ENCODE assay signal across 1 cellular context in genomic region chr20:50731930-50732690, GRCh38.
A peak's percentile ranks its signal among the peaks of the same experiment; 100 is the strongest.
TF ChIP-seq lines count a peak whose summit lies in the region.

No MANE protein-coding gene starts in this region.

TF ChIP-seq in HepG2, 621 proteins besides CTCF, POLR2A, EP300 and RAD21 (continued from another document and continues in another):
- TF ChIP-seq ZNF609 (CRISPR knock-in tag; IDR thresholded peaks at IDR 0.05; ENCODE audit: borderline replicate concordance) (no peak), E2F1 (CRISPR knock-in tag; IDR thresholded peaks at IDR 0.05) (0 out of 2 replicates have a peak, but pooled peaks have one; percentile 8), MLXIP (CRISPR knock-in tag; IDR thresholded peaks at IDR 0.05; ENCODE audit: borderline replicate concordance) (no peak), REPIN1 (CRISPR knock-in tag; IDR thresholded peaks at IDR 0.05; ENCODE audit: borderline replicate concordance, low read depth) (0 out of 2 replicates have a peak, but pooled peaks have one; percentile 3), ZBTB7A (CRISPR knock-in tag; IDR thresholded peaks at IDR 0.05) (no peak), TBX2 (CRISPR knock-in tag; IDR thresholded peaks at IDR 0.05; ENCODE audit: borderline replicate concordance) (no peak), AFF4 (CRISPR knock-in tag; IDR thresholded peaks at IDR 0.05) (peak; percentile 54; the same call in 1 of the 2 replicates), ZNF333 (CRISPR knock-in tag; IDR thresholded peaks at IDR 0.05; ENCODE audit: borderline replicate concordance) (0 out of 2 replicates have a peak, but pooled peaks have one; percentile 15), HNRNPH1 (optimal IDR thresholded peaks at IDR 0.05; ENCODE audit: low read depth, low read length) (no peak), PAF1 (CRISPR knock-in tag; IDR thresholded peaks at IDR 0.05) (no peak), ZFP36 (IDR thresholded peaks at IDR 0.05; ENCODE audit: borderline replicate concordance, low read depth, low read length, partially characterized antibody) (no peak), REST (IDR thresholded peaks at IDR 0.05; ENCODE audit: borderline replicate concordance in 1 of 2, low read depth in 1 of 2, low read length in 2 of 2) (no peak), SRSF1 (optimal IDR thresholded peaks at IDR 0.05; ENCODE audit: low read depth, low read length) (no peak), ZNF747 (CRISPR knock-in tag; IDR thresholded peaks at IDR 0.05; ENCODE audit: borderline replicate concordance) (no peak), POGK (CRISPR knock-in tag; conservative IDR thresholded peaks at IDR 0.05) (no peak), ZNF510 (CRISPR knock-in tag; IDR thresholded peaks at IDR 0.05; ENCODE audit: low read depth) (peak; percentile 8; the same call in 1 of the 2 replicates), KLF16 (CRISPR knock-in tag; IDR thresholded peaks at IDR 0.05) (no peak), KLF11 (CRISPR knock-in tag; IDR thresholded peaks at IDR 0.05) (no peak; the same call in 1 of the 2 replicates), KDM4B (CRISPR knock-in tag; IDR thresholded peaks at IDR 0.05) (no peak; the same call in 1 of the 2 replicates), ZNF646 (CRISPR knock-in tag; IDR thresholded peaks at IDR 0.05) (no peak), ZNF570 (CRISPR knock-in tag; IDR thresholded peaks at IDR 0.05; ENCODE audit: borderline replicate concordance) (no peak), ARNT (IDR thresholded peaks at IDR 0.05) (no peak), PITX1 (CRISPR knock-in tag; IDR thresholded peaks at IDR 0.05) (no peak)
